ENCODE assay signal across 9 cellular contexts in genomic region chr12:49868952-49869815, GRCh38. TPM values are rescaled to one million over a fixed set of nuclear protein-coding genes. Genes with fewer than 3 reads are reported as not detected.
DNase-seq lines count a peak whose midpoint lies in the region; ATAC-seq and TF ChIP-seq lines count a peak whose summit lies in the region.
"Had no signal": no experiment of that assay in that cellular context is flagged by ENCODE, and none has a peak within 500 bp of the region (broad histone marks: within the 10 kb centered on the region; RNA-seq: fewer than 3 reads in every experiment).

No MANE protein-coding gene starts in this region.

- ATAC-seq in lung (ENCODE audit: insufficient read depth, low FRiP score): peak; percentile 20
- peak; percentile 89 for ATAC-seq in aorta (ENCODE audit: low FRiP score)
- ATAC-seq in GM21723 (IDR thresholded peaks at IDR 0.05; ENCODE audit: unreplicated experiment): no peak
- no peak for ATAC-seq in effector memory CD8-positive, alpha-beta T cell (replicated peaks)

- peaks cover 3% of the 10 kb centered on the region in 2 donors for H3K4me1 Mint-ChIP-seq in effector memory CD8-positive, alpha-beta T cell (ENCODE audit: low read depth in 2 of 2)
- no peaks in the 10 kb centered on the region for H3K4me1 Mint-ChIP-seq in CD14-positive monocyte

- 59 to 62% methylated on average over 15 to 16 of the region's 16 CpGs for WGBS in GM23248 (ENCODE audit: low coverage in 1 of 2, low lambda C conversion rate in 2 of 2, missing lambda C conversion rate in 2 of 2), 2 experiments
- WGBS in lung, 2 donors: 29 to 31% methylated on average over 16 of the region's 16 CpGs
- 21 to 22% methylated on average over 16 of the region's 16 CpGs for WGBS in aorta, 2 donors

- no peak overlapping the region for H3K4me2 ChIP-seq in GM23248 (ENCODE audit: unreplicated experiment)

- H3K27ac ChIP-seq in GM23248 (no peak overlapping the region), lung (ENCODE audit: low read depth in 1 of 2, low read length in 1 of 2) (peak overlapping the region; percentile 26 to 51), aorta (ENCODE audit: low read depth in 1 of 2, low read length in 2 of 2) (no peak overlapping the region)

- no peaks in the 10 kb centered on the region for H3K9me3 Mint-ChIP-seq in effector memory CD8-positive, alpha-beta T cell
- H3K9me3 Mint-ChIP-seq in CD14-positive monocyte: peaks cover 0 to 3% (median 0%) of the 10 kb centered on the region in 7 donors

- H3K4me3 ChIP-seq in GM23248: no peak overlapping the region
- no peak overlapping the region for H3K4me3 ChIP-seq in lung
- no peak overlapping the region for H3K4me3 ChIP-seq in aorta (ENCODE audit: low read length in 2 of 2)

- H3K36me3 Mint-ChIP-seq in effector memory CD8-positive, alpha-beta T cell (ENCODE audit: insufficient read depth): no peaks in the 10 kb centered on the region
- H3K36me3 Mint-ChIP-seq in CD14-positive monocyte: no peaks in the 10 kb centered on the region

- no peaks in the 10 kb centered on the region for H4K20me1 ChIP-seq in GM23248 (ENCODE audit: insufficient read depth)

- no peak overlapping the region for H3K4me3 Mint-ChIP-seq in effector memory CD8-positive, alpha-beta T cell
- H3K4me3 Mint-ChIP-seq in CD14-positive monocyte: no peak overlapping the region

- H3K27ac Mint-ChIP-seq in effector memory CD8-positive, alpha-beta T cell: no peak overlapping the region
- H3K27ac Mint-ChIP-seq in CD14-positive monocyte: peak overlapping the region in 1 of 7 donors; percentile 13

- TF ChIP-seq CTCF in lung (IDR thresholded peaks at IDR 0.05; ENCODE audit: control extremely low read depth, extremely low read depth) (no peak), CD14-positive monocyte (IDR thresholded peaks at IDR 0.05) (no peak)

- H3K9me3 ChIP-seq in GM23248 (ENCODE audit: low read depth) (no peaks in the 10 kb centered on the region), lung (ENCODE audit: control insufficient read depth in 2 of 2, insufficient read depth in 1 of 2, low read length in 1 of 2) (no peaks in the 10 kb centered on the region), aorta (ENCODE audit: control insufficient read depth, low read length) (no peaks in the 10 kb centered on the region)

- no peak overlapping the region for H3K9ac ChIP-seq in GM23248

- DNase-seq in GM23248 (peak; percentile 69), NCI-H345 treated with DMSO at 0.1 percent for 48 hours (lab: John Stamatoyannopoulos, UW; ENCODE audit: unreplicated experiment) (peak; percentile 6), dedifferentiated amniotic fluid mesenchymal stem cell (ENCODE audit: extremely low spot score) (peak; percentile 89), lung (ENCODE audit: low spot score) (peak; percentile 71), aorta (peak; percentile 90), CD14-positive monocyte (ENCODE audit: low spot score) (no peak)
- DNase-seq in effector memory CD8-positive, alpha-beta T cell: no peak

- intact Hi-C loops in aorta (cut with DNase I): loop anchor here in 1 of 2 donors (10.0 kb wide), 1 partner anchor 186 kb away; the partner anchor contains the start of gene ASIC1
- intact Hi-C loops in CD14-positive monocyte (cut with micrococcal nuclease): no loop called here

- in situ Hi-C loops in GM23248 (cut with MboI): loop anchor here (25.0 kb wide), 1 partner anchor 193 kb away; the partner anchor contains the start of gene ASIC1

- peaks cover 7% of the 10 kb centered on the region; the same call in 1 of the 2 replicates for H3K4me1 ChIP-seq in GM23248 (ENCODE audit: insufficient read depth)
- H3K4me1 ChIP-seq in lung (ENCODE audit: control insufficient read depth in 2 of 2, insufficient read depth in 2 of 2, low read length in 2 of 2): peaks cover 3 to 7% of the 10 kb centered on the region in 2 donors
- H3K4me1 ChIP-seq in aorta (ENCODE audit: control insufficient read depth in 1 of 2, insufficient read depth in 2 of 2, low read length in 2 of 2): no peaks in the 10 kb centered on the region

- H3K36me3 ChIP-seq in GM23248 (ENCODE audit: low read depth) (no peaks in the 10 kb centered on the region), lung (ENCODE audit: control insufficient read depth in 2 of 2, insufficient read depth in 2 of 2, low read length in 2 of 2) (no peaks in the 10 kb centered on the region), aorta (ENCODE audit: control insufficient read depth in 1 of 2, insufficient read depth in 2 of 2, low read length in 1 of 2) (no peaks in the 10 kb centered on the region)

- H3K27me3 ChIP-seq in GM23248 (replicated peaks; ENCODE audit: insufficient read depth) (0 out of 2 replicates have a peak, but pooled peaks cover 5% of the 10 kb centered on the region), lung (ENCODE audit: control insufficient read depth, insufficient read depth) (no peaks in the 10 kb centered on the region), aorta (ENCODE audit: control insufficient read depth in 1 of 2, insufficient read depth in 2 of 2, low read length in 1 of 2) (no peaks in the 10 kb centered on the region)

- H2AFZ ChIP-seq in GM23248: no peak overlapping the region

- H3F3A ChIP-seq in GM23248 (ENCODE audit: insufficient read depth): no peaks in the 10 kb centered on the region; the same call in none of the 2 replicates

- H3K79me2 ChIP-seq in GM23248 (ENCODE audit: insufficient read depth): no peaks in the 10 kb centered on the region

- H3K9me2 ChIP-seq in GM23248 (ENCODE audit: insufficient read depth): no peaks in the 10 kb centered on the region

- H3K27me3 Mint-ChIP-seq in effector memory CD8-positive, alpha-beta T cell: peaks cover 19 to 20% of the 10 kb centered on the region in 2 donors
- peaks cover 9 to 29% (median 22%) of the 10 kb centered on the region in 3 donors for H3K27me3 Mint-ChIP-seq in CD14-positive monocyte (ENCODE audit: low read depth in 3 of 3)

RNA-seq across cellular contexts. Expression of gene BCDIN3D, which starts 26.3 kb away (rescaled TPM):
- 3.3 and 4.2 TPM in 2 replicates for total RNA-seq in GM23248 (2014; rRNA removed; shearing (Covaris generic))
- polyA plus RNA-seq in GM23248 (2016; fragmentation: Nextera tagmentation; extraction: Ambion mirVana) (3.7 TPM in 2 replicates), lung (1 to 10 TPM; 2.6 to 3.4 TPM), aorta (1 to 10 TPM; 1.5 to 1.6 TPM), CD14-positive monocyte (1 to 10 TPM in 1 of 2 donors, under 1 TPM in 1; 0.71 to 1.2 TPM)
- total RNA-seq in lung (1 to 10 TPM; 2.6 to 4.4 TPM), aorta (1 to 10 TPM; 3.5 to 5.0 TPM)

RNA-seq across cellular contexts. Expression of gene FAIM2, which starts 34.5 kb away (rescaled TPM):
- 0.86 and 2.8 TPM in 2 replicates for total RNA-seq in GM23248 (2014; rRNA removed; shearing (Covaris generic))
- polyA plus RNA-seq in GM23248 (2016; fragmentation: Nextera tagmentation; extraction: Ambion mirVana): 4.6 and 5.3 TPM in 2 replicates
- 1 to 10 TPM in 1 of 2 donors, under 1 TPM in 1; 0.57 to 1.4 TPM for total RNA-seq in lung
- under 1 TPM; 0.46 to 0.53 TPM for polyA plus RNA-seq in lung
- 10 to 100 TPM in 1 of 2 donors, under 1 TPM in 1; 0.58 to 16.4 TPM for total RNA-seq in aorta
- polyA plus RNA-seq in aorta: under 1 TPM in 1 of 2 donors, not detected in 1; 0.05 TPM
- polyA plus RNA-seq in CD14-positive monocyte: not detected
- total RNA-seq: epithelial cell of proximal tubule had no signal

RNA-seq across cellular contexts. Expression of gene NCKAP5L, which starts 41.0 kb away (rescaled TPM):
- 28.4 and 28.8 TPM in 2 replicates for total RNA-seq in GM23248 (2014; rRNA removed; shearing (Covaris generic))
- polyA plus RNA-seq in GM23248 (2016; fragmentation: Nextera tagmentation; extraction: Ambion mirVana): 13.5 and 14.1 TPM in 2 replicates
- 10 to 100 TPM; 20.9 to 30.8 TPM for total RNA-seq in lung
- polyA plus RNA-seq in lung: 10 to 100 TPM; 15.7 to 19.2 TPM
- total RNA-seq in aorta: 10 to 100 TPM; 22.2 to 38.7 TPM
- polyA plus RNA-seq in aorta: 10 to 100 TPM in 1 of 2 donors, 1 to 10 TPM in 1; 3.5 to 14.8 TPM
- polyA plus RNA-seq in CD14-positive monocyte: 1 to 10 TPM; 3.7 to 6.8 TPM

Comparison
In these comparisons a context has a peak if more than half of its experiments do, and no peak if none do; other contexts are left out.
1. DNase-seq: peak in GM23248 (single experiment), NCI-H345 treated with DMSO at 0.1 percent for 48 hours (single experiment), dedifferentiated amniotic fluid mesenchymal stem cell (single experiment), lung (single experiment) and aorta (2 of 2); none in effector memory CD8-positive, alpha-beta T cell (0 of 3) and CD14-positive monocyte (single experiment).
2. H3K27ac ChIP-seq: peak in lung (2 of 2); none in GM23248 (single experiment) and aorta (0 of 2).
3. ATAC-seq: peak in lung (single experiment) and aorta (single experiment); none in GM21723 (single experiment) and effector memory CD8-positive, alpha-beta T cell (single experiment).